ENCODE assay signal across 9 cellular contexts in genomic region chr17:81097943-81098308, GRCh38.
A peak's percentile ranks its signal among the peaks of the same experiment; 100 is the strongest.
DNase-seq lines count a peak whose midpoint lies in the region; ATAC-seq and TF ChIP-seq lines count a peak whose summit lies in the region.
"Had no signal": no experiment of that assay in that cellular context is flagged by ENCODE, and none has a peak within 500 bp of the region (broad histone marks: within the 10 kb centered on the region; RNA-seq: fewer than 3 reads in every experiment).

No MANE protein-coding gene starts in this region.

- no peak overlapping the region for H2AFZ ChIP-seq in neural cell (ENCODE audit: low read depth, low read length)

- no peaks in the 10 kb centered on the region for H3K36me3 ChIP-seq in neural cell (ENCODE audit: insufficient read depth, low read length)

- TF ChIP-seq CTCF in AG09309 (IDR thresholded peaks at IDR 0.05; ENCODE audit: control insufficient read depth, insufficient read depth, low read depth, low read length, missing control alignments) (no peak), neural cell (IDR thresholded peaks at IDR 0.05; ENCODE audit: poor library complexity, severe bottlenecking) (no peak)

- peak overlapping the region; percentile 85 for H3K27ac Mint-ChIP-seq in central memory CD8-positive, alpha-beta T cell (ENCODE audit: low read depth)

- peak overlapping the region; percentile 96 for H3K27ac ChIP-seq in neural cell (ENCODE audit: low read length)

- no peaks in the 10 kb centered on the region for H3K27me3 ChIP-seq in neural cell (ENCODE audit: insufficient read depth, low read depth, low read length)

- no peak overlapping the region for H3K4me3 Mint-ChIP-seq in central memory CD8-positive, alpha-beta T cell

- TF ChIP-seq RAD21 in neural cell (conservative IDR thresholded peaks at IDR 0.05), result no peak

- peaks cover 12% of the 10 kb centered on the region for H3K36me3 Mint-ChIP-seq in central memory CD8-positive, alpha-beta T cell (ENCODE audit: insufficient read depth)

- H3K9me2 ChIP-seq in neural cell (ENCODE audit: insufficient read depth, low read length), result no peaks in the 10 kb centered on the region

- peaks cover 17% of the 10 kb centered on the region for H3K4me1 Mint-ChIP-seq in central memory CD8-positive, alpha-beta T cell

- no peak overlapping the region for H3K4me2 ChIP-seq in neural cell (ENCODE audit: low read length)

- H3K9me3 Mint-ChIP-seq in central memory CD8-positive, alpha-beta T cell, result no peaks in the 10 kb centered on the region

- ATAC-seq in central memory CD8-positive, alpha-beta T cell (replicated peaks; ENCODE audit: extremely low read depth, poor library complexity, severe bottlenecking), result no peak
- no peak for ATAC-seq in HG03354 (IDR thresholded peaks at IDR 0.05; ENCODE audit: poor library complexity, severe bottlenecking, unreplicated experiment)

- DNase-seq in AG09309 (ENCODE audit: low read depth), result no peak
- DNase-seq in M059J (ENCODE audit: low read depth), result peak; percentile 86
- no peak for DNase-seq in central memory CD8-positive, alpha-beta T cell (ENCODE audit: low spot score in 2 of 2)
- DNase-seq in NCI-H748 (lab: John Stamatoyannopoulos, UW; ENCODE audit: unreplicated experiment), result no peak
- no peak for DNase-seq in NCI-H510A (lab: John Stamatoyannopoulos, UW)
- no peak for DNase-seq in OCI-M2 (lab: John Stamatoyannopoulos, UW; ENCODE audit: unreplicated experiment)
- DNase-seq: NCI-H510A treated with DMSO at 0.1 percent for 48 hours had no signal

- no peaks in the 10 kb centered on the region for H4K20me1 ChIP-seq in neural cell (ENCODE audit: insufficient read depth)

- H3K4me3 ChIP-seq in AG09309 (ENCODE audit: control insufficient read depth, low read depth, low read length) (peak overlapping the region; percentile 35), neural cell (ENCODE audit: low read length) (peak overlapping the region; percentile 18)

- no peaks in the 10 kb centered on the region for H3K79me2 ChIP-seq in neural cell (replicated peaks; ENCODE audit: insufficient read depth, low read length)

- no peaks in the 10 kb centered on the region for H3K27me3 Mint-ChIP-seq in central memory CD8-positive, alpha-beta T cell

- no peaks in the 10 kb centered on the region for H3K9me3 ChIP-seq in neural cell (ENCODE audit: low read length)

- peaks cover 11% of the 10 kb centered on the region for H3F3A ChIP-seq in neural cell (ENCODE audit: insufficient read depth, low read length, poor library complexity, severe bottlenecking)

- TF ChIP-seq EP300 in neural cell (conservative IDR thresholded peaks at IDR 0.05; ENCODE audit: poor library complexity, severe bottlenecking), result no peak

- peak overlapping the region; percentile 78 for H3K9ac ChIP-seq in neural cell (ENCODE audit: low read length)

TF ChIP-seq in neural cell, 6 proteins besides CTCF, POLR2A, EP300 and RAD21:
- TF ChIP-seq EZH2 (IDR thresholded peaks at IDR 0.05; ENCODE audit: borderline replicate concordance, insufficient read depth, low read length, poor library complexity, severe bottlenecking) (no peak), MXI1 (conservative IDR thresholded peaks at IDR 0.05; ENCODE audit: poor library complexity, severe bottlenecking) (no peak), SMC3 (conservative IDR thresholded peaks at IDR 0.05; ENCODE audit: poor library complexity) (no peak)
